Comparison of ENCODE assay signal across 11 cellular contexts in the genomic region with DNA sequence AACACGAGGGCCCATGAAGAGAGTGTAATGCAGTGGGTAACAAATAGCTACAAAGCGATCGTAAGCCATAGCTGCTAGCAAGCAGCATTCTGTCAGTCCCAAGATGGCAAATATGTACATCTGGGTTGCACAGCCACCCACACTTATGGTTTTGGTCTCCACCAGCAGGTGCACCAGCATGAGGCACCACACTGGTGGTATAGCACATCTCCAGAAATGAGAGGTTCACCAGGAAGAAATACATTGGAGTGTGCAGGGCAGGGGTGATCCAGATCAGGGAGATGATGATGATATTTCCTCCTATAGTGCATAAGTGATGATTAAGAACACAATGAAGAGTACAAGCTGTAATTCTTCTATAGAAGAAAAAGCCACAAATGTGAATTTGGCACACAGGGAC. TPM values are rescaled to one million over a fixed set of nuclear protein-coding genes. Genes with fewer than 3 reads are reported as not detected.
"Had no signal": no experiment of that assay in that cellular context is flagged by ENCODE, and none has a peak within 500 bp of the region (broad histone marks: within the 10 kb centered on the region; RNA-seq: fewer than 3 reads in every experiment).

No MANE protein-coding gene starts in this region.

- FAIRE-seq: HepG2, HTR-8/SVneo, K562 had no signal

- DNase-seq: IMR-90, KBM-7, KG1 had no signal

- ATAC-seq: HepG2, K562 had no signal

- H3K4me2 ChIP-seq: KMS-11 had no signal

- H3K9ac ChIP-seq: KMS-11 had no signal

- H3K27ac ChIP-seq: HL-60, KMS-11 had no signal

- H3K4me3 ChIP-seq: K562 had no signal

RNA-seq across cellular contexts. Expression of a gene that starts 26.4 kb away (rescaled TPM):
- total RNA-seq: HepG2, HT-29, HT1080, IMR-90, K562 had no signal
- polyA plus RNA-seq: HepG2, IgD-negative memory B cell, IMR-90, K562 had no signal

RNA-seq across cellular contexts. Expression of a gene that starts 50.0 kb away (rescaled TPM):
- total RNA-seq: HepG2, HT-29, HT1080, IMR-90, K562 had no signal
- polyA plus RNA-seq: HepG2, IgD-negative memory B cell, IMR-90, K562 had no signal
